In genomic region chr17:17812211-17813054, GRCh38 we compare ENCODE assay signal across 8 cellular contexts. TPM values are rescaled to one million over a fixed set of nuclear protein-coding genes. Genes with fewer than 3 reads are reported as not detected.
DNase-seq lines count a peak whose midpoint lies in the region; ATAC-seq and TF ChIP-seq lines count a peak whose summit lies in the region.

No MANE protein-coding gene starts in this region.

- H3K27me3 Mint-ChIP-seq in endodermal cell (ENCODE audit: insufficient read depth): peaks cover 12% of the 10 kb centered on the region

- peaks cover 31% of the 10 kb centered on the region for H3K36me3 Mint-ChIP-seq in endodermal cell (ENCODE audit: low read depth)

- ATAC-seq in mucosa of descending colon (peak; percentile 64), GM18868 (IDR thresholded peaks at IDR 0.05; ENCODE audit: unreplicated experiment) (no peak)

- no peak overlapping the region for H3K9ac ChIP-seq in MM.1S (ENCODE audit: low read length)
- no peak overlapping the region for H3K9ac ChIP-seq in endodermal cell (ENCODE audit: extremely low read depth, low read length, poor library complexity, severe bottlenecking)

- H3K27ac Mint-ChIP-seq in endodermal cell: peak overlapping the region; percentile 88

- H3K9me3 Mint-ChIP-seq in endodermal cell: no peaks in the 10 kb centered on the region

- H3K4me1 Mint-ChIP-seq in endodermal cell: peaks cover 8% of the 10 kb centered on the region

- H3K4me3 Mint-ChIP-seq in endodermal cell: peak overlapping the region; percentile 36

- no peaks in the 10 kb centered on the region for H3K79me2 ChIP-seq in MM.1S (ENCODE audit: low read length)

- peaks cover 20% of the 10 kb centered on the region for H3F3A ChIP-seq in MM.1S (ENCODE audit: insufficient read depth, low read length)

- no peaks in the 10 kb centered on the region for H3K9me2 ChIP-seq in MM.1S (replicated peaks; ENCODE audit: insufficient read depth, low read length)

- WGBS in endodermal cell (ENCODE audit: insufficient coverage in 1 of 2, insufficient read length in 1 of 2), 2 experiments: 43 to 69% methylated on average over 34 to 59 of the region's 59 CpGs

- H3K36me3 ChIP-seq in MM.1S (replicated peaks; ENCODE audit: insufficient read depth, low read length): peaks cover 3% of the 10 kb centered on the region; the same call in 1 of the 2 replicates
- peaks cover 29% of the 10 kb centered on the region for H3K36me3 ChIP-seq in endodermal cell (ENCODE audit: control insufficient read depth, insufficient read depth, low read length)
- H3K36me3 ChIP-seq in mucosa of descending colon (ENCODE audit: low read depth): peaks cover 7% of the 10 kb centered on the region

- intact Hi-C loops in mucosa of descending colon (cut with DNase I, micrococcal nuclease): loop anchor here in 1 of 2 donors (5.0 kb wide), 1 partner anchor 50 kb away; no protein-coding TSS in a partner anchor

- H3K27me3 ChIP-seq in MM.1S (replicated peaks; ENCODE audit: insufficient read depth, low read length) (no peaks in the 10 kb centered on the region), endodermal cell (ENCODE audit: control insufficient read depth, insufficient read depth, low read length, poor library complexity, severe bottlenecking) (no peaks in the 10 kb centered on the region)

- DNase-seq in MM.1S (peak; percentile 20), endodermal cell (peak; percentile 98), mucosa of descending colon (peak in 2 of 3 donors; percentile 80 to 84), HPDE6-E6E7 (ENCODE audit: extremely low spot score) (no peak)
- DNase-seq in activated CD8-positive, alpha-beta memory T cell treated with anti-CD3 and anti-CD28 coated beads for 24 hours: peak; percentile 93
- peak; percentile 56 for DNase-seq in stimulated activated CD8-positive, alpha-beta memory T cell treated with anti-CD3 and anti-CD28 coated beads, Interleukin-7, amount 100 ng/mL, for 24 hours (ENCODE audit: low read depth)

- no peak overlapping the region for H2AFZ ChIP-seq in MM.1S (ENCODE audit: low read length)

- peak; percentile 97 for TF ChIP-seq CTCF in GM12873 (IDR thresholded peaks at IDR 0.05; ENCODE audit: insufficient read depth, low read depth, low read length, missing control alignments)
- TF ChIP-seq CTCF in MM.1S (IDR thresholded peaks at IDR 0.05; ENCODE audit: low read length): peak; percentile 95
- TF ChIP-seq CTCF in endodermal cell (conservative IDR thresholded peaks at IDR 0.05): peak; percentile 100
- TF ChIP-seq CTCF in mucosa of descending colon (IDR thresholded peaks at IDR 0.05): peak; percentile 93

- H3K4me3 ChIP-seq in MM.1S (ENCODE audit: low read length) (no peak overlapping the region), endodermal cell (ENCODE audit: low read length) (no peak overlapping the region), mucosa of descending colon (no peak overlapping the region)

- H3K4me1 ChIP-seq in MM.1S (ENCODE audit: low read length): peaks cover 16% of the 10 kb centered on the region
- peaks cover 9% of the 10 kb centered on the region for H3K4me1 ChIP-seq in endodermal cell (ENCODE audit: control insufficient read depth, insufficient read depth, low read length)
- peaks cover 4% of the 10 kb centered on the region for H3K4me1 ChIP-seq in mucosa of descending colon (ENCODE audit: low read depth)

- no peaks in the 10 kb centered on the region for H4K20me1 ChIP-seq in MM.1S (ENCODE audit: insufficient read depth, low read length)

- H3K9me3 ChIP-seq in MM.1S (replicated peaks; ENCODE audit: insufficient read depth, low read length) (no peaks in the 10 kb centered on the region), endodermal cell (ENCODE audit: control insufficient read depth, low read length) (no peaks in the 10 kb centered on the region), mucosa of descending colon (no peaks in the 10 kb centered on the region)

- no peak overlapping the region for H3K27ac ChIP-seq in MM.1S (ENCODE audit: low read length)
- H3K27ac ChIP-seq in endodermal cell (ENCODE audit: low read depth, low read length): no peak overlapping the region

- no peak overlapping the region for H3K4me2 ChIP-seq in MM.1S (ENCODE audit: low read depth, low read length)

RNA-seq across cellular contexts. Expression of gene SREBF1, which starts 24.4 kb away (rescaled TPM):
- total RNA-seq in endodermal cell: 10 to 100 TPM; 39.0 to 58.2 TPM
- polyA plus RNA-seq in endodermal cell (2013, experiment 1 of 2): 69.1 TPM
- polyA plus RNA-seq in endodermal cell (2013, experiment 2 of 2): 66.7 TPM
- 100 to 1,000 TPM; 161 to 179 (median 170) TPM for total RNA-seq in mucosa of descending colon
